14 cellular contexts compared by ENCODE assay signal in genomic region chr2:23828986-23829385, GRCh38.
DNase-seq lines count a peak whose midpoint lies in the region; ATAC-seq and TF ChIP-seq lines count a peak whose summit lies in the region.
"Had no signal": no experiment of that assay in that cellular context is flagged by ENCODE, and none has a peak within 500 bp of the region (broad histone marks: within the 10 kb centered on the region; RNA-seq: fewer than 3 reads in every experiment).

No MANE protein-coding gene starts in this region.

- H3K4me2 ChIP-seq in mammary epithelial cell (ENCODE audit: insufficient read depth, low read depth, low read length) (no peak overlapping the region), PC-3 (ENCODE audit: low read length) (peak overlapping the region; percentile 24; the same call in 1 of the 2 replicates)
- H3K4me2 ChIP-seq: BLaER1 treated with 17β-estradiol and CSF1 and Interleukin-3, amounts not matched to agents 10 nM and 100 nM had no signal

- peak overlapping the region; percentile 82 for H3K27ac Mint-ChIP-seq in MCF 10A (ENCODE audit: low read depth, unreplicated experiment)

- H3K79me2 ChIP-seq in mammary epithelial cell (ENCODE audit: insufficient read depth, low read length) (no peaks in the 10 kb centered on the region), PC-3 (ENCODE audit: low read length) (no peaks in the 10 kb centered on the region)

- H3K36me3 Mint-ChIP-seq in MCF 10A (ENCODE audit: insufficient read depth, unreplicated experiment), result peaks cover 10% of the 10 kb centered on the region

- H3K9me2 ChIP-seq in PC-3 (replicated peaks; ENCODE audit: low read length), result no peaks in the 10 kb centered on the region

- peaks cover 31% of the 10 kb centered on the region for H3K4me1 ChIP-seq in mammary epithelial cell (ENCODE audit: insufficient read depth, low read length)
- H3K4me1 ChIP-seq in PC-3 (ENCODE audit: insufficient read depth, low read length), result peaks cover 12% of the 10 kb centered on the region; the same call in 1 of the 2 replicates
- no peaks in the 10 kb centered on the region for H3K4me1 ChIP-seq in thyroid gland

- H3K27me3 ChIP-seq in mammary epithelial cell (ENCODE audit: insufficient read depth, low read length) (no peaks in the 10 kb centered on the region), PC-3 (ENCODE audit: low read length) (no peaks in the 10 kb centered on the region), thyroid gland (no peaks in the 10 kb centered on the region)
- H3K27me3 ChIP-seq: BLaER1 treated with 17β-estradiol and CSF1 and Interleukin-3, amounts not matched to agents 10 nM and 100 nM had no signal

- CTCF ChIA-PET in MCF 10A (lab: Yijun Ruan, JAX) (interaction anchor here (1.5 to 3.0 kb wide), 3 partner anchors 25 to 256 kb away, joined by 4 to 17 read pairs (median 5); partner anchors contain the start of genes ATAD2B and TP53I3), mammary epithelial cell (lab: Charles Lee; ENCODE audit: low non-redundant PET) (interaction anchor here (0.5 kb wide), 1 partner anchor 9 kb away, joined by 3 read pairs; no protein-coding TSS in a partner anchor), PC-3 (lab: Charles Lee) (no interaction called here)

- no TSS peak for BruUV-seq in MCF 10A (replicated peaks; lab: Mats Ljungman, UMichigan)
- BruUV-seq in mammary epithelial cell (replicated peaks; lab: Mats Ljungman, UMichigan), result no TSS peak
- no TSS peak for BruUV-seq in PC-3 (replicated peaks; lab: Mats Ljungman, UMichigan)

- no peak overlapping the region for H2AFZ ChIP-seq in mammary epithelial cell (ENCODE audit: low read depth, low read length)
- H2AFZ ChIP-seq in PC-3 (ENCODE audit: low read length), result no peak overlapping the region

- H3K36me3 ChIP-seq in mammary epithelial cell (ENCODE audit: insufficient read depth, low read length) (no peaks in the 10 kb centered on the region), PC-3 (ENCODE audit: low read depth, low read length) (no peaks in the 10 kb centered on the region), thyroid gland (no peaks in the 10 kb centered on the region)

- in situ Hi-C loops in mammary epithelial cell (cut with MboI; ENCODE audit: low sequenced_read_pairs in 2 of 2), result no loop called here

- H3K9me3 Mint-ChIP-seq in MCF 10A (ENCODE audit: unreplicated experiment), result no peaks in the 10 kb centered on the region

- H3K27ac ChIP-seq in mammary epithelial cell (ENCODE audit: insufficient read depth, low read depth, low read length) (no peak overlapping the region), PC-3 (ENCODE audit: low read length) (no peak overlapping the region), thyroid gland (no peak overlapping the region)
- H3K27ac ChIP-seq: BLaER1 treated with 17β-estradiol and CSF1 and Interleukin-3, amounts not matched to agents 10 nM and 100 nM had no signal

- H3K9me3 ChIP-seq in mammary epithelial cell (replicated peaks; ENCODE audit: insufficient read depth, low read length) (no peaks in the 10 kb centered on the region), PC-3 (ENCODE audit: low read length) (no peaks in the 10 kb centered on the region), thyroid gland (no peaks in the 10 kb centered on the region)
- H3K9me3 ChIP-seq: BLaER1 treated with 17β-estradiol and CSF1 and Interleukin-3, amounts not matched to agents 10 nM and 100 nM had no signal

- no peak overlapping the region for H3K4me3 Mint-ChIP-seq in MCF 10A (ENCODE audit: unreplicated experiment)

- TF ChIP-seq CTCF in MCF 10A (IDR thresholded peaks at IDR 0.05; ENCODE audit: unreplicated experiment), result no peak
- TF ChIP-seq CTCF in mammary epithelial cell (conservative IDR thresholded peaks at IDR 0.05 in 1 of 2, IDR thresholded peaks at IDR 0.05 in 1 of 2; ENCODE audit: extremely low read depth in 1 of 2, insufficient read depth in 1 of 2, low read depth in 1 of 2, low read length in 2 of 2), result no peak
- TF ChIP-seq CTCF in PC-3 (conservative IDR thresholded peaks at IDR 0.05; ENCODE audit: low read depth, low read length), result no peak
- TF ChIP-seq CTCF in fibroblast of mammary gland (conservative IDR thresholded peaks at IDR 0.05; ENCODE audit: control insufficient read depth, insufficient read depth, low read depth, low read length), result no peak
- no peak for TF ChIP-seq CTCF in thyroid gland (IDR thresholded peaks at IDR 0.05)

- POLR2A ChIA-PET in MCF 10A (lab: Yijun Ruan, JAX), result interaction anchor here (6.2 kb wide), 1 partner anchor 97 kb away, joined by 69 read pairs; the partner anchor contains the start of gene ATAD2B
- POLR2A ChIA-PET in PC-3 (lab: Charles Lee; ENCODE audit: unreplicated experiment), result no interaction called here

- intact Hi-C loops in MCF 10A (cut with micrococcal nuclease), result loop anchor here (5.0 to 10.0 kb wide), 2 partner anchors 233 to 336 kb away; no protein-coding TSS in a partner anchor
- intact Hi-C loops in mammary epithelial cell (cut with micrococcal nuclease), result loop anchor here (5.0 to 10.0 kb wide), 4 partner anchors 73 to 556 kb away; partner anchors contain the start of gene UBXN2A
- intact Hi-C loops in PC-3 (cut with micrococcal nuclease), result no loop called here
- intact Hi-C loops in thyroid gland (cut with DNase I), result loop anchor here (10.0 kb wide), 1 partner anchor 256 kb away; the partner anchor contains the start of gene TP53I3

- H3K4me3 ChIP-seq in mammary epithelial cell (replicated peaks in 1 of 3; ENCODE audit: insufficient read depth in 1 of 3, low read depth in 2 of 3, low read length in 3 of 3) (no peak overlapping the region), PC-3 (ENCODE audit: low read length) (no peak overlapping the region), fibroblast of mammary gland (ENCODE audit: control insufficient read depth, low read depth, low read length) (no peak overlapping the region), thyroid gland (replicated peaks in 1 of 3) (no peak overlapping the region)
- H3K4me3 ChIP-seq: BLaER1 treated with 17β-estradiol and CSF1 and Interleukin-3, amounts not matched to agents 10 nM and 100 nM had no signal

- no peak for TF ChIP-seq POLR2A in thyroid gland (IDR thresholded peaks at IDR 0.05)

- H4K20me1 ChIP-seq in mammary epithelial cell (ENCODE audit: insufficient read depth, low read length) (no peaks in the 10 kb centered on the region), PC-3 (ENCODE audit: low read length) (no peaks in the 10 kb centered on the region)

- no peaks in the 10 kb centered on the region for H3F3A ChIP-seq in PC-3 (ENCODE audit: low read length, unreplicated experiment)

- DNase-seq in MCF 10A (ENCODE audit: unreplicated experiment), result peak; percentile 23
- no peak for DNase-seq in mammary epithelial cell
- peak; percentile 6 for DNase-seq in PC-3
- peak; percentile 14 for DNase-seq in fibroblast of mammary gland (ENCODE audit: low read depth)
- DNase-seq in stimulated activated CD4-positive, alpha-beta T cell treated with anti-CD3 and anti-CD28 coated beads, Interleukin-12 subunit alpha, Interleukin-12 subunit beta, amount 100 ng/mL, for 4 hours, result no peak
- no peak for DNase-seq in OCI-M1 (lab: John Stamatoyannopoulos, UW)
- DNase-seq in thyroid gland, result no peak
- DNase-seq: EL, Kasumi-1, NCI-H1436, NCI-H2081 treated with DMSO at 0.1 percent for 48 hours, NCI-H526 had no signal

- ATAC-seq in PC-3 (no peak), HG02678 (IDR thresholded peaks at IDR 0.05; ENCODE audit: unreplicated experiment) (no peak)

- H3K9ac ChIP-seq in mammary epithelial cell (ENCODE audit: insufficient read depth, low read length) (no peak overlapping the region), PC-3 (ENCODE audit: low read length) (no peak overlapping the region)
- H3K9ac ChIP-seq: BLaER1 treated with 17β-estradiol and CSF1 and Interleukin-3, amounts not matched to agents 10 nM and 100 nM had no signal

- 94% methylated on average over 1 of the region's 1 CpG for WGBS in mammary epithelial cell (ENCODE audit: low coverage, missing lambda C conversion rate)
- WGBS in thyroid gland, 2 donors, result 95 to 97% methylated on average over 1 of the region's 1 CpG

- dilution Hi-C loops in mammary epithelial cell (cut with HindIII; ENCODE audit: low sequenced_read_pairs), result no loop called here

- no peaks in the 10 kb centered on the region for H3K27me3 Mint-ChIP-seq in MCF 10A (ENCODE audit: insufficient read depth, unreplicated experiment)

- H3K4me1 Mint-ChIP-seq in MCF 10A (ENCODE audit: insufficient read depth, unreplicated experiment), result peaks cover 27% of the 10 kb centered on the region

Comparison
In these comparisons a context has a peak if more than half of its experiments do, and no peak if none do; other contexts are left out.
1. DNase-seq: peak in MCF 10A (single experiment), PC-3 (single experiment) and fibroblast of mammary gland (single experiment); none in mammary epithelial cell (single experiment), stimulated activated CD4-positive, alpha-beta T cell treated with anti-CD3 and anti-CD28 coated beads, Interleukin-12 subunit alpha, Interleukin-12 subunit beta, amount 100 ng/mL, for 4 hours (single experiment), OCI-M1 (single experiment) and thyroid gland (0 of 2).